In genomic region chr14:96363751-96364336, GRCh38 we compare ENCODE assay signal across 8 cellular contexts. TPM values are rescaled to one million over a fixed set of nuclear protein-coding genes. Genes with fewer than 3 reads are reported as not detected.
DNase-seq lines count a peak whose midpoint lies in the region; ATAC-seq and TF ChIP-seq lines count a peak whose summit lies in the region.

No MANE protein-coding gene starts in this region.

- no peak for TF ChIP-seq POLR2A in testis (IDR thresholded peaks at IDR 0.05)

- no peaks in the 10 kb centered on the region for H3K27me3 ChIP-seq in testis

- peak; percentile 28 for ATAC-seq in HG02870 (IDR thresholded peaks at IDR 0.05; ENCODE audit: unreplicated experiment)

- no peaks in the 10 kb centered on the region for H3K9me3 ChIP-seq in testis

- DNase-seq in SHP77 (lab: John Stamatoyannopoulos, UW) (peak; percentile 10 to 22), SHP77 treated with DMSO at 0.1 percent for 48 hours (lab: John Stamatoyannopoulos, UW) (no peak), NCI-H345 (lab: John Stamatoyannopoulos, UW) (peak; percentile 35), fibroblast of peridontal ligament (ENCODE audit: extremely low read depth) (peak; percentile 50), testis (peak; percentile 49)
- DNase-seq in activated CD8-positive, alpha-beta memory T cell treated with anti-CD3 and anti-CD28 coated beads, Interleukin-2, amount 50 U/mL, for 4 hours, result peak; percentile 31

- H3K4me3 ChIP-seq in testis, result peak overlapping the region; percentile 88 to 100

- H3K27me3 Mint-ChIP-seq in nephron (ENCODE audit: low read depth), result no peaks in the 10 kb centered on the region

- peak overlapping the region; percentile 94 to 95 (median 95) for H3K4me3 Mint-ChIP-seq in nephron

- peak overlapping the region; percentile 91 to 95 for H3K27ac ChIP-seq in testis

- intact Hi-C loops in testis (cut with DNase I; ENCODE audit: low total_unique reads), result no loop called here

- peaks cover 44% of the 10 kb centered on the region for H3K4me1 Mint-ChIP-seq in nephron

- WGBS in testis, 2 donors, result 0% methylated on average over 10 to 38 of the region's 38 CpGs

- no peaks in the 10 kb centered on the region for H3K9me3 Mint-ChIP-seq in nephron

- peak overlapping the region; percentile 83 to 93 (median 92) for H3K27ac Mint-ChIP-seq in nephron

- TF ChIP-seq CTCF in nephron (IDR thresholded peaks at IDR 0.05; ENCODE audit: unreplicated experiment in 3 of 3) (no peak), testis (IDR thresholded peaks at IDR 0.05) (no peak)

- H3K36me3 Mint-ChIP-seq in nephron (ENCODE audit: low read depth), result peaks cover 10% of the 10 kb centered on the region

- no peaks in the 10 kb centered on the region for H3K36me3 ChIP-seq in testis (ENCODE audit: low read depth, missing control alignments)

- peaks cover 12% of the 10 kb centered on the region for H3K4me1 ChIP-seq in testis

RNA-seq across cellular contexts. Expression of gene GSKIP, which starts 0.5 kb away (rescaled TPM):
- total RNA-seq in testis, result 10 to 100 TPM; 11.2 to 25.4 TPM
- polyA plus RNA-seq in testis (ENCODE audit: insufficient read depth, low read depth, low replicate concordance), result 68.3 TPM

RNA-seq across cellular contexts. Expression of gene ATG2B, which starts 0.7 kb away (rescaled TPM):
- total RNA-seq in testis, result 10 to 100 TPM; 42.7 to 74.9 TPM
- polyA plus RNA-seq in testis (ENCODE audit: insufficient read depth, low read depth, low replicate concordance), result 44.8 TPM

RNA-seq across cellular contexts. Expression of gene AK7, which starts 28.1 kb away (rescaled TPM):
- total RNA-seq in testis, result 1 to 10 TPM; 8.5 to 8.8 TPM
- 16.3 TPM for polyA plus RNA-seq in testis (ENCODE audit: insufficient read depth, low read depth, low replicate concordance)
